Comparison of ENCODE assay signal across 28 cellular contexts in the genomic region with DNA sequence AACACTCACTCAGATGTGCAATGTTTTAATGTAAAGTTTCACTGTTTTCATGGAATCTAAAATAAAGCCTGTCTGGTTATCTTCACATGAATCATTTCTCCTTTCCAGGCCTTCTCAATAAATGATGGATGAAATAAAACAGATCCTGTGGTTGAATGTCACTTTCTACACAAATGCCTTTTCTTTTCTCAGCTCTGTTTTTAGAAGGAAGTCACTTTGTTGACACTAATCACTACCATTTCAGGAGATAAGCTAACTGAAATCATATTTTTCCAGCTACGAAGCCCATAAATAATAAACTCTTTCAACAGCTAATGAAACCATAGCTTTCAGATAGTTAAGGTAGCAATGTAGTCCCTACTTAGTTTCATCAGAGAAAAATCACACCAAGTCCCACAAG.
"Had no signal": no experiment of that assay in that cellular context is flagged by ENCODE, and none has a peak within 500 bp of the region (broad histone marks: within the 10 kb centered on the region; RNA-seq: fewer than 3 reads in every experiment).

No MANE protein-coding gene starts in this region.

- ATAC-seq: activated naive CD4-positive, alpha-beta T cell treated with anti-CD3 and anti-CD28 coated beads, Interleukin-2, amount 50 U/mL, for 72 hours; left colon; natural killer cell; right cardiac atrium; T-cell had no signal

- H3K27me3 Mint-ChIP-seq: activated B cell treated with CpG ODN at 0.5 μM for 24 hours; central memory CD8-positive, alpha-beta T cell; dendritic cell treated with granulocyte-macrophage colony-stimulating factor and Interleukin-4, amounts not matched to agents 40 ng/mL and 50 ng/mL, for 4 days; T-cell had no signal

- H3K27ac ChIP-seq: breast epithelium, testis, transverse colon had no signal

- H3K4me1 Mint-ChIP-seq: activated B cell treated with CpG ODN at 0.5 μM for 24 hours; central memory CD8-positive, alpha-beta T cell; immature natural killer cell; natural killer cell; T-cell had no signal

- H3K36me3 ChIP-seq: breast epithelium had no signal

- H3K4me1 ChIP-seq: breast epithelium, testis, transverse colon had no signal

- DNase-seq: activated B cell treated with CpG ODN at 0.5 μM for 24 hours; activated CD4-positive, alpha-beta T cell treated with anti-CD3 and anti-CD28 coated beads for 4 hours; activated CD4-positive, alpha-beta T cell treated with anti-CD3 and anti-CD28 coated beads, Interleukin-2, amount 50 U/mL, for 4 hours; activated naive CD4-positive, alpha-beta T cell; effector CD8-positive, alpha-beta T cell; erythroblast; foreskin fibroblast; head of caudate nucleus; hippocampal formation; immature natural killer cell; kidney; left colon; mammary epithelial cell; natural killer cell; posterior cingulate gyrus; right cardiac atrium; stimulated activated CD4-positive, alpha-beta T cell treated with anti-CD3 and anti-CD28 coated beads, Interleukin-15, amount 100 ng/mL, for 24 hours; stimulated activated CD4-positive, alpha-beta T cell treated with anti-CD3 and anti-CD28 coated beads, Interleukin-2, amount 100 ng/mL, for 24 hours; stimulated activated naive CD4-positive, alpha-beta T cell treated with Interleukin-2 at 50 U/mL for 16 hours; T-cell; testis; transverse colon had no signal

- H3K27me3 ChIP-seq: breast epithelium, testis, transverse colon had no signal

- H3K9me3 Mint-ChIP-seq: activated B cell treated with CpG ODN at 0.5 μM for 24 hours; activated naive CD4-positive, alpha-beta T cell treated with anti-CD3 and anti-CD28 coated beads, Interleukin-2, amount 50 U/mL, for 72 hours; activated T-helper 2 cell treated with anti-CD3 and anti-CD28 coated beads, Interferon-gamma antibody, Interleukin-2, Interleukin-4, amounts not matched to agents 10 μg/mL and 5 μg/mL and 100 μg/mL, durations not matched to agents 14 hours and 24 hours and 36 hours; central memory CD8-positive, alpha-beta T cell; dendritic cell treated with granulocyte-macrophage colony-stimulating factor and Interleukin-4, amounts not matched to agents 40 ng/mL and 50 ng/mL, for 4 days; immature natural killer cell; natural killer cell; T-cell; T-helper 2 cell treated with Interferon-gamma antibody and Interleukin-4, amounts not matched to agents 5 μg/mL and 100 μg/mL, for 36 hours had no signal

- H3K9me3 ChIP-seq: breast epithelium, testis, transverse colon had no signal

- H3K36me3 Mint-ChIP-seq: natural killer cell had no signal

- H3K27ac Mint-ChIP-seq: activated B cell treated with CpG ODN at 0.5 μM for 24 hours; activated T-helper 2 cell treated with anti-CD3 and anti-CD28 coated beads, Interferon-gamma antibody, Interleukin-2, Interleukin-4, amounts not matched to agents 10 μg/mL and 5 μg/mL and 100 μg/mL, durations not matched to agents 14 hours and 24 hours and 36 hours; dendritic cell treated with granulocyte-macrophage colony-stimulating factor and Interleukin-4, amounts not matched to agents 40 ng/mL and 50 ng/mL, for 4 days; natural killer cell; T-cell; T-helper 2 cell treated with Interferon-gamma antibody and Interleukin-4, amounts not matched to agents 5 μg/mL and 100 μg/mL, for 36 hours had no signal

- H3K4me3 ChIP-seq: breast epithelium, testis, transverse colon had no signal

- H3K4me3 Mint-ChIP-seq: activated B cell treated with CpG ODN at 0.5 μM for 24 hours; central memory CD8-positive, alpha-beta T cell; dendritic cell treated with granulocyte-macrophage colony-stimulating factor and Interleukin-4, amounts not matched to agents 40 ng/mL and 50 ng/mL, for 4 days; immature natural killer cell; natural killer cell; T-cell; T-helper 2 cell treated with Interferon-gamma antibody and Interleukin-4, amounts not matched to agents 5 μg/mL and 100 μg/mL, for 36 hours had no signal
